In the genomic region with DNA sequence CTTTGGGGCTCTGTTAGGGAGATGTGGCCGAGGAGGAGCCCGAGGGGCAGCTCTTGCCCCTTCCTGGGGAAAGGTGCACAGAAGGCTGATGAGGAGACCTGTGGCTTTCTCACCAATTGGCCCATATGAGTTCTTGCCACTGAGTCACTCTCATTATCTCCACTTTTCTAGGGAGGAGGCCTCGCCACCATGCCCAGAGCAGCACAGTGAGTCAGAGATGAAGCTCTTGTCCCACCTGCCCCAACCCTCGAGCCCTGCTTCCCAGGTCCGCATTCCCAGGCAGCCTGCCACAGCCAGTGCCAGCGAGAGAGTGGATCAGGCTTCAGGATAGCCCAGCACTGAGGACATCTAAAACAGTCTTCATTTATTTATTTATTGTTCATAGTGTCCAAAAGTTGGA, we compare ENCODE assay signal across 1 cellular context.
TF ChIP-seq lines count a peak whose summit lies in the region.

No MANE protein-coding gene starts in this region.

TF ChIP-seq in GM12891, 5 proteins besides CTCF, POLR2A, EP300 and RAD21:
- TF ChIP-seq SPI1 (IDR thresholded peaks at IDR 0.05; ENCODE audit: low read depth, low read length) (no peak), POU2F2 (IDR thresholded peaks at IDR 0.05; ENCODE audit: low read depth, low read length) (no peak), TAF1 (IDR thresholded peaks at IDR 0.05; ENCODE audit: low read depth, low read length) (no peak), PAX5 (IDR thresholded peaks at IDR 0.05; ENCODE audit: insufficient read depth, low read length, severe bottlenecking) (no peak), POLR2AphosphoS5 (IDR thresholded peaks at IDR 0.05; ENCODE audit: low read depth, low read length) (no peak)
